14 cellular contexts compared by ENCODE assay signal in the genomic region with DNA sequence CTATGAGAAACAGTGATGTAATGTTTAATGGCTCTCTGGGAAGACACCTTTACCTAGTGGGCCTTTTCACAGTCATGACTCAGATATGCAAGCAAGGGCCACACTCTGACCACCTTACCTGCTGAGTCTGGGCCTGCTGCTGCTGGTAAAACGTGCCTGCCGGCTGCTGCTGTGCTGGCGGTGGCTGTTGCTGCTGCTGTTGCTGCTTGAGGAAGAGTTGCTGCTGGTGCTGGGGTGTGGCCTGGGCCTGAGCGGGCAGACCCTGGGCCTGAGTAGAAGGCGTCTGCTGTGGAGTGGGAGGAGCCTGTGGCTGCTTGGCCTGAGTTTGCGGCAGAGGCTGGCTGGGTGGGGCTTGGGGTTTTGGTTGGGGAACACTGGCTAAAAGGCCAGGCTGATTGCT.
DNase-seq lines count a peak whose midpoint lies in the region; ATAC-seq, FAIRE-seq and TF ChIP-seq lines count a peak whose summit lies in the region.
"Had no signal": no experiment of that assay in that cellular context is flagged by ENCODE, and none has a peak within 500 bp of the region (broad histone marks: within the 10 kb centered on the region; RNA-seq: fewer than 3 reads in every experiment).

No MANE protein-coding gene starts in this region.

- H3K27me3 ChIP-seq in left ventricle myocardium inferior (ENCODE audit: low read depth) (no peaks in the 10 kb centered on the region), bronchial epithelial cell (ENCODE audit: control insufficient read depth, insufficient read depth, low read length) (no peaks in the 10 kb centered on the region), keratinocyte (ENCODE audit: control insufficient read depth, extremely low read depth, insufficient read depth, low read length) (no peaks in the 10 kb centered on the region)
- H3K27me3 ChIP-seq: gastroesophageal sphincter had no signal

- dilution Hi-C loops in keratinocyte (cut with MboI; ENCODE audit: extremely low pct_ligation_motif_present, low sequenced_read_pairs), result no loop called here

- H3K27ac ChIP-seq in left ventricle myocardium inferior (replicated peaks) (no peak overlapping the region), keratinocyte (ENCODE audit: control insufficient read depth, insufficient read depth, low read length) (peak overlapping the region; percentile 77)
- H3K27ac ChIP-seq: gastroesophageal sphincter, lower lobe of right lung had no signal

- H3K4me1 ChIP-seq in left ventricle myocardium inferior (peaks cover 18% of the 10 kb centered on the region), keratinocyte (ENCODE audit: control insufficient read depth, extremely low read depth, insufficient read depth, low read length) (peaks cover 15% of the 10 kb centered on the region)
- H3K4me1 ChIP-seq: gastroesophageal sphincter had no signal

- H3K9me3 ChIP-seq in left ventricle myocardium inferior (replicated peaks) (no peaks in the 10 kb centered on the region), keratinocyte (ENCODE audit: control insufficient read depth, low read depth, low read length) (no peaks in the 10 kb centered on the region)
- H3K9me3 ChIP-seq: gastroesophageal sphincter, lower lobe of right lung had no signal

- DNase-seq in left ventricle myocardium superior (peak; percentile 36), left ventricle myocardium inferior (no peak), bronchial epithelial cell (ENCODE audit: low read depth) (peak; percentile 97), keratinocyte (ENCODE audit: low read depth, low spot score) (peak; percentile 95), ureter (ENCODE audit: low spot score) (peak; percentile 83), UCSD-AML1 (lab: John Stamatoyannopoulos, UW; ENCODE audit: unreplicated experiment) (no peak)
- DNase-seq: activated CD4-positive, alpha-beta memory T cell treated with anti-CD3 and anti-CD28 coated beads for 36 hours; lower lobe of right lung; NCI-H1048 had no signal

- no peaks in the 10 kb centered on the region for H3K9me1 ChIP-seq in keratinocyte (ENCODE audit: control insufficient read depth, extremely low read depth, insufficient read depth, low read length)

- no peak for TF ChIP-seq CTCF in left ventricle myocardium inferior (IDR thresholded peaks at IDR 0.05; ENCODE audit: borderline replicate concordance)
- TF ChIP-seq CTCF in bronchial epithelial cell (IDR thresholded peaks at IDR 0.05; ENCODE audit: insufficient read depth, low read length, severe bottlenecking), result no peak
- no peak for TF ChIP-seq CTCF in keratinocyte (optimal IDR thresholded peaks at IDR 0.05 in 1 of 3, IDR thresholded peaks at IDR 0.05 in 1 of 3, conservative IDR thresholded peaks at IDR 0.05 in 1 of 3; ENCODE audit: extremely low read depth in 1 of 3, insufficient read depth in 2 of 3, low read length in 3 of 3)

- H3K36me3 ChIP-seq in left ventricle myocardium inferior (peaks cover 98% of the 10 kb centered on the region), bronchial epithelial cell (ENCODE audit: control insufficient read depth, insufficient read depth, low read length) (peaks cover 9% of the 10 kb centered on the region), keratinocyte (ENCODE audit: control insufficient read depth in 2 of 2, extremely low read depth in 1 of 2, insufficient read depth in 2 of 2, low read length in 2 of 2) (peaks cover 11 to 31% of the 10 kb centered on the region in 2 experiments)

- peak overlapping the region; percentile 30 for H3K9ac ChIP-seq in keratinocyte (ENCODE audit: control insufficient read depth, extremely low read depth, insufficient read depth, low read length)

- H4K20me1 ChIP-seq in keratinocyte (ENCODE audit: control insufficient read depth, extremely low read depth, insufficient read depth, low read length), result no peaks in the 10 kb centered on the region

- H2AFZ ChIP-seq in keratinocyte (ENCODE audit: control insufficient read depth, low read length), result peak overlapping the region; percentile 29

- H3K4me3 ChIP-seq in left ventricle myocardium inferior (no peak overlapping the region), bronchial epithelial cell (ENCODE audit: low read depth, low read length) (no peak overlapping the region), keratinocyte (ENCODE audit: control insufficient read depth in 2 of 3, extremely low read depth in 1 of 3, insufficient read depth in 2 of 3, low read depth in 1 of 3, low read length in 3 of 3) (no peak overlapping the region)
- H3K4me3 ChIP-seq: gastroesophageal sphincter, lower lobe of right lung had no signal

- no peak for FAIRE-seq in bronchial epithelial cell (lab: Jason Lieb, UNC)
- peak; percentile 81 for FAIRE-seq in keratinocyte (lab: Jason Lieb, UNC)
- FAIRE-seq: GM12892, H54 had no signal

- intact Hi-C loops in left ventricle myocardium superior (cut with micrococcal nuclease) (no loop called here), left ventricle myocardium inferior (cut with micrococcal nuclease) (no loop called here)

- H3K4me2 ChIP-seq in keratinocyte (ENCODE audit: control insufficient read depth, extremely low read depth, insufficient read depth, low read depth, low read length), result peak overlapping the region; percentile 49

- no peaks in the 10 kb centered on the region for H3K79me2 ChIP-seq in keratinocyte (ENCODE audit: control insufficient read depth, insufficient read depth, low read length)

- ATAC-seq in left ventricle myocardium superior (peak; percentile 25), GM21786 (IDR thresholded peaks at IDR 0.05; ENCODE audit: unreplicated experiment) (no peak), GM18867 (IDR thresholded peaks at IDR 0.05; ENCODE audit: unreplicated experiment) (no peak)
- ATAC-seq: gastroesophageal sphincter had no signal

Comparison
In these comparisons a context has a peak if more than half of its experiments do, and no peak if none do; other contexts are left out.
1. DNase-seq: peak in left ventricle myocardium superior (single experiment), bronchial epithelial cell (single experiment), keratinocyte (single experiment) and ureter (single experiment); none in left ventricle myocardium inferior (single experiment) and UCSD-AML1 (single experiment).